25 cellular contexts compared by ENCODE assay signal in the genomic region with DNA sequence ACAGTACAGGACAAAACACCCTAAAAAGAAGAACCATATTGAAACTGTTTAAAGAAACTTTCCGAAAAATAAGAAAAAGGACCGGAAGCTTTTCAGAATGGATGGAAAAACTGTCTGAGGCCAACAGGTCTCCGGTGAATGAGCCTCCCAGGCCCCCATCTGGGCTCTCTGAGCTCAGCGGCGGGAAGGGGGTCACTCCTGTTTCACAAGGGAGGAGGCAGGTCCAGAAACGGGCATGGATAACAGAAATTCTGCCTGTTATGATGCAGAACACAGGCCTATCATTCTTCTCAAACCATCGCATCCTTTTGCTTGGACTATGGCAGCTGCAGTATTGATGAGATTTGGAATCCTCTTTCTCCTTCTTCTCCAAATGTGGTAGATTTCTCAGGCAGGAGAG. TPM values are rescaled to one million over a fixed set of nuclear protein-coding genes. Genes with fewer than 3 reads are reported as not detected.
"Had no signal": no experiment of that assay in that cellular context is flagged by ENCODE, and none has a peak within 500 bp of the region (broad histone marks: within the 10 kb centered on the region; RNA-seq: fewer than 3 reads in every experiment).

No MANE protein-coding gene starts in this region.

- H3K4me1 Mint-ChIP-seq: naive thymus-derived CD4-positive, alpha-beta T cell; nephron; neural progenitor cell had no signal

- ATAC-seq: effector memory CD8-positive, alpha-beta T cell; gastrocnemius medialis; left cardiac atrium; left lung; naive thymus-derived CD4-positive, alpha-beta T cell; sciatic nerve; stimulated activated memory B cell treated with anti-CD40 and anti-IgM and Interleukin-4, amounts not matched to agents 10 μg/mL and 1 μg/mL and 100 μg/mL, for 72 hours; stimulated activated naive CD8-positive, alpha-beta T cell treated with anti-CD3 and anti-CD28 coated beads, Interleukin-15, Interleukin-2, amounts not matched to agents 100 U/mL and 50 U/mL, for 24 hours had no signal

- H3K9ac ChIP-seq: neural progenitor cell had no signal

- H3K4me1 ChIP-seq: gastrocnemius medialis, left lung, neural progenitor cell, prostate gland, right atrium auricular region, testis, tibial artery had no signal

- H3K36me3 ChIP-seq: gastrocnemius medialis, left lung, neural progenitor cell, prostate gland, right atrium auricular region, tibial artery had no signal

- H3K4me3 Mint-ChIP-seq: effector memory CD8-positive, alpha-beta T cell; naive thymus-derived CD4-positive, alpha-beta T cell; nephron; neural progenitor cell; stimulated activated memory B cell treated with anti-CD40 and anti-IgM and Interleukin-4, amounts not matched to agents 10 μg/mL and 1 μg/mL and 100 μg/mL, for 72 hours; type B pancreatic cell had no signal

- H3K27me3 Mint-ChIP-seq: type B pancreatic cell had no signal

- H3K27ac Mint-ChIP-seq: effector memory CD8-positive, alpha-beta T cell; naive thymus-derived CD4-positive, alpha-beta T cell; nephron; neural progenitor cell; stimulated activated memory B cell treated with anti-CD40 and anti-IgM and Interleukin-4, amounts not matched to agents 10 μg/mL and 1 μg/mL and 100 μg/mL, for 72 hours; type B pancreatic cell had no signal

- H3K36me3 Mint-ChIP-seq: naive thymus-derived CD4-positive, alpha-beta T cell; neural progenitor cell; stimulated activated memory B cell treated with anti-CD40 and anti-IgM and Interleukin-4, amounts not matched to agents 10 μg/mL and 1 μg/mL and 100 μg/mL, for 72 hours; type B pancreatic cell had no signal

- H3K9me3 Mint-ChIP-seq: effector memory CD8-positive, alpha-beta T cell; neural progenitor cell; stimulated activated memory B cell treated with anti-CD40 and anti-IgM and Interleukin-4, amounts not matched to agents 10 μg/mL and 1 μg/mL and 100 μg/mL, for 72 hours; type B pancreatic cell had no signal

- H3K9me3 ChIP-seq: gastrocnemius medialis, left lung, prostate gland, right atrium auricular region, testis, tibial artery had no signal

- H3K27ac ChIP-seq: gastrocnemius medialis, left lung, neural progenitor cell, prostate gland, right atrium auricular region, testis, tibial artery had no signal

- H3K4me3 ChIP-seq: gastrocnemius medialis, left lung, neural progenitor cell, prostate gland, right atrium auricular region, testis, tibial artery had no signal

- H3K27me3 ChIP-seq: gastrocnemius medialis, neural progenitor cell, right atrium auricular region, testis had no signal

- DNase-seq: dermis blood vessel endothelial cell; effector memory CD8-positive, alpha-beta T cell; foreskin fibroblast; gastrocnemius medialis; kidney; left cardiac atrium; left lung; mesenchymal stem cell; midbrain; stimulated activated CD4-positive, alpha-beta T cell treated with anti-CD3 and anti-CD28 coated beads, Interleukin-4, amount 100 ng/mL, for 4 hours; stimulated activated naive CD8-positive, alpha-beta T cell treated with anti-CD3 and anti-CD28 coated beads, Interleukin-15, Interleukin-2, amounts not matched to agents 100 U/mL and 50 U/mL, for 24 hours; substantia nigra; testis had no signal

RNA-seq across cellular contexts. Expression of a gene that starts 58.9 kb away (rescaled TPM):
- total RNA-seq: dermis blood vessel endothelial cell; gastrocnemius medialis; left cardiac atrium; lower leg skin; naive thymus-derived CD4-positive, alpha-beta T cell; osteoblast; right atrium auricular region; skeletal muscle tissue had no signal
- polyA plus RNA-seq: naive thymus-derived CD4-positive, alpha-beta T cell had no signal
